ENCODE assay signal across 15 cellular contexts in the genomic region with DNA sequence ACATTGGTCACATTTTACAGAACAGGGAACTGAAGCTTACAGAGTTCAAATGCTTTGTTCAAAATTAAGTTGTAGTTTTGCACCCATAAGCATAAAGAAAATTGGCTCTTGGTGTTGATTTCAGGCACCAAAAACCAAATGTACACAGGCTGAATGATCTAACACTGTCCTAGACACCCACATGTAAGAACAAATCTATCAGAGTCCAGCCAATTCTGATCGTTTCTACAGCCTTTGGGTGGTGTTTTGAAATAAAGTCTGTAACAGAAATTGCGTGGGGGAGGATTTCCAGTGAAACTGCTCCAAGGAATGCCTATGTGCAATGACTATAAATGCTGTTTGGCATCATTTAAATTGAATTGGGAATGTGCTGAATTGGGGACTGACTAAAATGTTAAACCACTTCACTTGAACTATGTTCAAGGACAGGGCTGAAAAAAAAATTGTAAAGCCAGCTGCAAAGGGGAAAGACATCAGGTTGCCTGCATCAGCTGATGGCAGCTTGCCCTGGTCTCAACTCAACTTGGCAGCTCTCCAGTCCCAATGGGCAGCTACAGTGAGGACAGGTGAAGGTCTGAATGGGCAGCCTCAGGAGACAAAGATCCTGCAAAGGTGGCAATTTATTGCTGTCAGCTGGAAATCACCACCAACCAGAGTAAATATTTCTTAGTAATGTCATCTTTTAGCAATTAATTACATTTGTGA.
DNase-seq lines count a peak whose midpoint lies in the region; ATAC-seq lines count a peak whose summit lies in the region.
"Had no signal": no experiment of that assay in that cellular context is flagged by ENCODE, and none has a peak within 500 bp of the region (broad histone marks: within the 10 kb centered on the region; RNA-seq: fewer than 3 reads in every experiment).

No MANE protein-coding gene starts in this region.

- no peak overlapping the region for H3K9ac ChIP-seq in mesendoderm (ENCODE audit: low read length)

- H2BK120ac ChIP-seq in mesendoderm (ENCODE audit: low read depth, low read length), result no peak overlapping the region

- H3K27me3 ChIP-seq in mesendoderm (ENCODE audit: insufficient read depth, low read length, poor library complexity), result no peaks in the 10 kb centered on the region

- H2BK5ac ChIP-seq in mesendoderm (ENCODE audit: low read length), result no peak overlapping the region

- H3K4ac ChIP-seq in mesendoderm (ENCODE audit: low read depth, low read length), result no peak overlapping the region

- H3K79me2 ChIP-seq in mesendoderm (ENCODE audit: control insufficient read depth, insufficient read depth, low read length), result no peaks in the 10 kb centered on the region

- H3K4me1 ChIP-seq in mesendoderm (ENCODE audit: control insufficient read depth, low read depth, low read length), result no peaks in the 10 kb centered on the region

- DNase-seq in NCI-H2107 treated with DMSO at 0.1 percent for 48 hours (lab: John Stamatoyannopoulos, UW; ENCODE audit: unreplicated experiment), result peak; percentile 3
- DNase-seq in NCI-H2107 (lab: John Stamatoyannopoulos, UW), result no peak
- peak; percentile 30 for DNase-seq in NCI-H2227 treated with DMSO at 0.1 percent for 48 hours (lab: John Stamatoyannopoulos, UW)
- DNase-seq in cerebellar cortex (ENCODE audit: low spot score), result peak; percentile 21
- peak; percentile 5 for DNase-seq in putamen (ENCODE audit: low spot score)
- no peak for DNase-seq in mesendoderm
- DNase-seq: activated naive CD8-positive, alpha-beta T cell treated with anti-CD3 and anti-CD28 coated beads, Interleukin-2, amount 10 ng/mL, durations not matched to agents 7 days and 5 days; DND-41; immature natural killer cell; NCI-H187 treated with DMSO at 0.1 percent for 48 hours; retina; Right ventricle myocardium superior; stimulated activated naive CD8-positive, alpha-beta T cell treated with anti-CD3 and anti-CD28 coated beads, Interleukin-15, amount 100 ng/mL, for 72 hours had no signal

- H3K4me3 ChIP-seq in mesendoderm (ENCODE audit: low read length), result no peak overlapping the region

- H3K56ac ChIP-seq in mesendoderm (ENCODE audit: low read length), result no peak overlapping the region

- no peak for ATAC-seq in GM21576 (IDR thresholded peaks at IDR 0.05; ENCODE audit: unreplicated experiment)
- no peak for ATAC-seq in GM18870 (IDR thresholded peaks at IDR 0.05; ENCODE audit: unreplicated experiment)
- ATAC-seq: stimulated activated naive CD8-positive, alpha-beta T cell treated with anti-CD3 and anti-CD28 coated beads, Interleukin-15, amount 100 ng/mL, for 72 hours had no signal

- no peak overlapping the region for H3K4me2 ChIP-seq in mesendoderm (ENCODE audit: low read length)

- no peak overlapping the region for H2BK15ac ChIP-seq in mesendoderm (replicated peaks; ENCODE audit: low read depth)

- H3K79me1 ChIP-seq in mesendoderm (ENCODE audit: low read length), result no peaks in the 10 kb centered on the region

- H2AK5ac ChIP-seq in mesendoderm (ENCODE audit: low read length), result no peak overlapping the region

- H3K27ac ChIP-seq in mesendoderm (ENCODE audit: low read depth, low read length), result no peak overlapping the region

- H3K36me3 ChIP-seq in mesendoderm (ENCODE audit: control insufficient read depth, insufficient read depth, low read length), result no peaks in the 10 kb centered on the region

- no peak overlapping the region for H4K5ac ChIP-seq in mesendoderm (ENCODE audit: low read length)

- H3K18ac ChIP-seq in mesendoderm (ENCODE audit: low read length), result no peak overlapping the region

- H3K23ac ChIP-seq in mesendoderm (ENCODE audit: low read length), result no peak overlapping the region

- no CpG with 5 or more reads among the region's 2 CpGs for WGBS in mesendoderm (ENCODE audit: extremely low coverage, insufficient coverage, low lambda C conversion rate)

- no peak overlapping the region for H4K8ac ChIP-seq in mesendoderm (ENCODE audit: low read depth, low read length)

Comparison
In these comparisons a context has a peak if more than half of its experiments do, and no peak if none do; other contexts are left out.
1. DNase-seq: peak in NCI-H2107 treated with DMSO at 0.1 percent for 48 hours (single experiment), NCI-H2227 treated with DMSO at 0.1 percent for 48 hours (single experiment), cerebellar cortex (single experiment) and putamen (single experiment); none in NCI-H2107 (single experiment) and mesendoderm (single experiment).